ENCODE assay signal across 9 cellular contexts in the genomic region with DNA sequence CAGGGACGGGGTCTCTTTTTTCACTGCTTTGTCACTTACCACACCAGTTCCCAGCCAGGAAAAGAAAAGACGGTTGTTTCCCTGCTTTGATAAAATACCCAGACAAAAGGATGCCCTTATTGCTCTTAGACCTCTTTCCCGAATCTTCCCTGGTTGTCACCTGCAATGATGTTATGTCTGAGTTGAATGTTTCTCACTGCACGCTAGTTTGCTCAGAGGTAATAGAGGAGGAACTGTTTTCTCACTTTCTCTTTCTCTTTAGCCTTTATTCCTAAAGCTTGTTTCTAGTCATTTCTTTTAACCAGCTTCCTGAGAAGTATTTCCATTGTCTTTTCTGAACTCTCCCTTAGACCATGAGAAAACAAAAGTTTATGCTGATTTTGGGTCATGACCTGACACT. TPM values are rescaled to one million over a fixed set of nuclear protein-coding genes. Genes with fewer than 3 reads are reported as not detected.
A peak's percentile ranks its signal among the peaks of the same experiment; 100 is the strongest.
DNase-seq lines count a peak whose midpoint lies in the region; ATAC-seq lines count a peak whose summit lies in the region.
"Had no signal": no experiment of that assay in that cellular context is flagged by ENCODE, and none has a peak within 500 bp of the region (broad histone marks: within the 10 kb centered on the region; RNA-seq: fewer than 3 reads in every experiment).

No MANE protein-coding gene starts in this region.

- ATAC-seq in GM18511 (IDR thresholded peaks at IDR 0.05; ENCODE audit: unreplicated experiment) (peak; percentile 92), GM21528 (IDR thresholded peaks at IDR 0.05; ENCODE audit: low FRiP score, unreplicated experiment) (peak; percentile 91), HG03521 (IDR thresholded peaks at IDR 0.05; ENCODE audit: unreplicated experiment) (peak; percentile 57)

- H3K27ac ChIP-seq in mesenchymal stem cell (ENCODE audit: low read length, poor library complexity, severe bottlenecking) (no peak overlapping the region), caudate nucleus (ENCODE audit: low read depth, low read length) (no peak overlapping the region)
- H3K27ac ChIP-seq: PC-9 had no signal

- no peaks in the 10 kb centered on the region for H3K27me3 ChIP-seq in mesenchymal stem cell (ENCODE audit: control insufficient read depth in 1 of 2, insufficient read depth in 1 of 2, low read length in 2 of 2)

- H2BK120ac ChIP-seq in mesenchymal stem cell (ENCODE audit: low read depth, low read length): no peak overlapping the region

- H3K79me1 ChIP-seq in mesenchymal stem cell (replicated peaks; ENCODE audit: low read length, poor library complexity, severe bottlenecking): no peaks in the 10 kb centered on the region

- no peak overlapping the region for H3K14ac ChIP-seq in mesenchymal stem cell (ENCODE audit: low read length in 2 of 2)

- no peak overlapping the region for H3K23ac ChIP-seq in mesenchymal stem cell (ENCODE audit: low read length in 2 of 2)

- no peak overlapping the region for H2AFZ ChIP-seq in mesenchymal stem cell (ENCODE audit: low read depth, low read length)
- H2AFZ ChIP-seq: PC-9 had no signal

- no peak overlapping the region for H2BK5ac ChIP-seq in mesenchymal stem cell (ENCODE audit: low read depth, low read length, poor library complexity, severe bottlenecking)

- no peak overlapping the region for H2BK15ac ChIP-seq in mesenchymal stem cell (ENCODE audit: low read depth, poor library complexity, severe bottlenecking)

- H3K4ac ChIP-seq in mesenchymal stem cell (ENCODE audit: low read depth in 1 of 2, low read length in 2 of 2): no peak overlapping the region

- H3K18ac ChIP-seq in mesenchymal stem cell (ENCODE audit: low read depth in 1 of 2, low read length in 2 of 2): no peak overlapping the region

- peaks cover 10 to 20% of the 10 kb centered on the region in 2 experiments for H3K36me3 ChIP-seq in mesenchymal stem cell (ENCODE audit: control insufficient read depth in 1 of 2, insufficient read depth in 2 of 2, low read depth in 1 of 2, low read length in 2 of 2)

- H3K9ac ChIP-seq in mesenchymal stem cell (ENCODE audit: low read length): peak overlapping the region; percentile 2

- H3K4me1 ChIP-seq in mesenchymal stem cell (ENCODE audit: control insufficient read depth, insufficient read depth, low read depth, low read length): no peaks in the 10 kb centered on the region

- 100% methylated on average over 1 of the region's 4 CpGs for WGBS in mesenchymal stem cell

- no peaks in the 10 kb centered on the region for H3K9me3 ChIP-seq in mesenchymal stem cell (ENCODE audit: control insufficient read depth, low read length)

- H4K8ac ChIP-seq in mesenchymal stem cell (ENCODE audit: low read length): no peak overlapping the region

- DNase-seq in mesenchymal stem cell: no peak
- no peak for DNase-seq in caudate nucleus (lab: John Stamatoyannopoulos, UW)
- no peak for DNase-seq in NCI-H1436 (lab: John Stamatoyannopoulos, UW)
- DNase-seq in occipital lobe (lab: John Stamatoyannopoulos, UW): no peak
- DNase-seq in DMS79 (lab: John Stamatoyannopoulos, UW): no peak
- DNase-seq: PC-9 had no signal

- no peak overlapping the region for H4K91ac ChIP-seq in mesenchymal stem cell (ENCODE audit: low read length)

- peak overlapping the region in 1 of 2 experiments; percentile 2 for H3K4me3 ChIP-seq in mesenchymal stem cell (ENCODE audit: insufficient read depth in 1 of 2, low read depth in 1 of 2, low read length in 2 of 2)
- H3K4me3 ChIP-seq: PC-9 had no signal

- H2BK12ac ChIP-seq in mesenchymal stem cell (ENCODE audit: low read length in 2 of 2): no peak overlapping the region

- H3K4me2 ChIP-seq in mesenchymal stem cell (ENCODE audit: low read length, poor library complexity, severe bottlenecking): no peak overlapping the region
- H3K4me2 ChIP-seq: PC-9 had no signal

- no peak overlapping the region for H2AK5ac ChIP-seq in mesenchymal stem cell (ENCODE audit: low read length, severe bottlenecking)

RNA-seq across cellular contexts. Expression of a gene that starts 32.9 kb away (rescaled TPM):
- 2.0 TPM for polyA plus RNA-seq in mesenchymal stem cell (2013, experiment 1 of 2)
- 2.2 TPM for polyA plus RNA-seq in mesenchymal stem cell (2013, experiment 2 of 2)
- total RNA-seq in occipital lobe: 11.4 TPM
